ENCODE assay signal across 1 cellular context in genomic region chr17:76074390-76075363, GRCh38.
TF ChIP-seq lines count a peak whose summit lies in the region.

Gene GALR2, plus strand, starts transcription at chr17:76074781. Its CDS starts 103 bp downstream, at chr17:76074884.

TF ChIP-seq in HepG2, 621 proteins besides CTCF, POLR2A, EP300 and RAD21 (continued from another document and continues in another):
- TF ChIP-seq LBX2 (CRISPR knock-in tag; IDR thresholded peaks at IDR 0.05; ENCODE audit: borderline replicate concordance) (no peak), SRSF1 (optimal IDR thresholded peaks at IDR 0.05; ENCODE audit: low read depth, low read length) (no peak), KMT2B (CRISPR knock-in tag; IDR thresholded peaks at IDR 0.05) (no peak), ZNF577 (CRISPR knock-in tag; IDR thresholded peaks at IDR 0.05; ENCODE audit: borderline replicate concordance, low read depth) (no peak), ZNF235 (CRISPR knock-in tag; IDR thresholded peaks at IDR 0.05; ENCODE audit: borderline replicate concordance) (peak; percentile 32; the same call in 1 of the 2 replicates), ZNF432 (CRISPR knock-in tag; IDR thresholded peaks at IDR 0.05; ENCODE audit: borderline replicate concordance) (no peak), SATB2 (CRISPR knock-in tag; IDR thresholded peaks at IDR 0.05) (no peak), ZNF253 (CRISPR knock-in tag; IDR thresholded peaks at IDR 0.05; ENCODE audit: borderline replicate concordance) (no peak), ZBTB7B (CRISPR knock-in tag; IDR thresholded peaks at IDR 0.05) (no peak), ARID5B (CRISPR knock-in tag; IDR thresholded peaks at IDR 0.05) (no peak), ZNF234 (CRISPR knock-in tag; conservative IDR thresholded peaks at IDR 0.05) (no peak), ZNF768 (CRISPR knock-in tag; IDR thresholded peaks at IDR 0.05) (0 out of 2 replicates have a peak, but pooled peaks have one; percentile 21), ZNF766 (CRISPR knock-in tag; IDR thresholded peaks at IDR 0.05; ENCODE audit: borderline replicate concordance) (no peak), ZBTB44 (CRISPR knock-in tag; IDR thresholded peaks at IDR 0.05) (no peak), GLI4 (CRISPR knock-in tag; IDR thresholded peaks at IDR 0.05; ENCODE audit: borderline replicate concordance) (no peak), ZBTB34 (CRISPR knock-in tag; IDR thresholded peaks at IDR 0.05) (no peak), ZBTB10 (CRISPR knock-in tag; IDR thresholded peaks at IDR 0.05; ENCODE audit: borderline replicate concordance) (no peak), RBFOX2 (IDR thresholded peaks at IDR 0.05; ENCODE audit: low read depth, low read length) (0 out of 2 replicates have a peak, but pooled peaks have one; percentile 30), ZNF841 (CRISPR knock-in tag; IDR thresholded peaks at IDR 0.05; ENCODE audit: borderline replicate concordance) (no peak), ZNF260 (CRISPR knock-in tag; IDR thresholded peaks at IDR 0.05; ENCODE audit: borderline replicate concordance, low read depth) (no peak), TBX2 (CRISPR knock-in tag; IDR thresholded peaks at IDR 0.05; ENCODE audit: borderline replicate concordance) (no peak), IRX3 (CRISPR knock-in tag; IDR thresholded peaks at IDR 0.05; ENCODE audit: borderline replicate concordance, low read depth) (no peak), MXD1 (CRISPR knock-in tag; IDR thresholded peaks at IDR 0.05) (no peak), KDM5B (CRISPR knock-in tag; IDR thresholded peaks at IDR 0.05; ENCODE audit: borderline replicate concordance) (peak; percentile 18; the same call in 1 of the 2 replicates), HDAC1 (CRISPR knock-in tag; IDR thresholded peaks at IDR 0.05) (peak; percentile 36), TIGD3 (CRISPR knock-in tag; IDR thresholded peaks at IDR 0.05; ENCODE audit: borderline replicate concordance) (no peak), ZSCAN25 (CRISPR knock-in tag; IDR thresholded peaks at IDR 0.05) (peak; percentile 34; the same call in 1 of the 2 replicates), AHDC1 (CRISPR knock-in tag; IDR thresholded peaks at IDR 0.05; ENCODE audit: borderline replicate concordance) (no peak)
